8 cellular contexts compared by ENCODE assay signal in genomic region chrX:100768679-100769338, GRCh38. TPM values are rescaled to one million over a fixed set of nuclear protein-coding genes. Genes with fewer than 3 reads are reported as not detected.
DNase-seq lines count a peak whose midpoint lies in the region; ATAC-seq and TF ChIP-seq lines count a peak whose summit lies in the region.

No MANE protein-coding gene starts in this region.

- TF ChIP-seq CTCF in dorsolateral prefrontal cortex (IDR thresholded peaks at IDR 0.05 in 54 of 56, conservative IDR thresholded peaks at IDR 0.05 in 2 of 56; ENCODE audit: low read depth in 1 of 56, partially characterized antibody in 56 of 56) = peak; percentile 46 to 95 (median 86)

- ATAC-seq in HG03025 (IDR thresholded peaks at IDR 0.05; ENCODE audit: low FRiP score, unreplicated experiment) = peak; percentile 64
- no peak for ATAC-seq in GM18498 (IDR thresholded peaks at IDR 0.05; ENCODE audit: unreplicated experiment)

- peaks cover 0 to 13% (median 0%) of the 10 kb centered on the region in 45 donors for H3K27me3 ChIP-seq in dorsolateral prefrontal cortex

- H3K4me3 ChIP-seq in dorsolateral prefrontal cortex = no peak overlapping the region

- no peak overlapping the region for H3K27ac ChIP-seq in dorsolateral prefrontal cortex

- intact Hi-C loops in dorsolateral prefrontal cortex (cut with DNase I) = loop anchor here (2.0 to 10.0 kb wide), 2 partner anchors 84 kb away; no protein-coding TSS in a partner anchor

- peak; percentile 73 for DNase-seq in ELR (ENCODE audit: low read depth)
- DNase-seq in NCI-H510A treated with DMSO at 0.1 percent for 48 hours (lab: John Stamatoyannopoulos, UW) = peak; percentile 61
- peak; percentile 81 to 83 for DNase-seq in activated CD4-positive, alpha-beta T cell treated with anti-CD3 and anti-CD28 coated beads, Interleukin-2, amount 50 U/mL, for 4 hours
- peak in 9 of 10 donors; percentile 5 to 77 (median 44) for DNase-seq in dorsolateral prefrontal cortex
- peak; percentile 55 for DNase-seq in medulla oblongata (ENCODE audit: extremely low spot score)
- peak; percentile 72 to 74 for DNase-seq in stimulated activated CD8-positive, alpha-beta memory T cell treated with anti-CD3 and anti-CD28 coated beads, Interleukin-2, amount 100 ng/mL, for 48 hours (ENCODE audit: low read depth in 2 of 2)

RNA-seq across cellular contexts. Expression of gene SYTL4, which starts 36.9 kb away (rescaled TPM):
- total RNA-seq in dorsolateral prefrontal cortex = 10 to 100 TPM in 97 of 120 experiments, 1 to 10 TPM in 23; 2.2 to 61.5 (median 15.9) TPM

RNA-seq across cellular contexts. Expression of gene CSTF2, which starts 51.4 kb away (rescaled TPM):
- 10 to 100 TPM; 11.2 to 26.8 (median 16.5) TPM for total RNA-seq in dorsolateral prefrontal cortex
